Comparison of ENCODE assay signal across 13 cellular contexts in genomic region chr19:13804830-13805683, GRCh38. TPM values are rescaled to one million over a fixed set of nuclear protein-coding genes. Genes with fewer than 3 reads are reported as not detected.
DNase-seq lines count a peak whose midpoint lies in the region; ATAC-seq and TF ChIP-seq lines count a peak whose summit lies in the region.
"Had no signal": no experiment of that assay in that cellular context is flagged by ENCODE, and none has a peak within 500 bp of the region (broad histone marks: within the 10 kb centered on the region; RNA-seq: fewer than 3 reads in every experiment).

No MANE protein-coding gene starts in this region.

- H2AFZ ChIP-seq in PC-3 (ENCODE audit: low read length), result no peak overlapping the region

- H3K4me1 ChIP-seq in PC-3 (ENCODE audit: insufficient read depth, low read length) (peaks cover 5% of the 10 kb centered on the region; the same call in 1 of the 2 replicates), HAP-1 (no peaks in the 10 kb centered on the region)
- H3K4me1 ChIP-seq: SJSA1 had no signal

- H3K4me3 ChIP-seq in PC-3 (ENCODE audit: low read length) (no peak overlapping the region), fibroblast of the aortic adventitia (ENCODE audit: low read depth, low read length) (no peak overlapping the region), HAP-1 (no peak overlapping the region)
- H3K4me3 ChIP-seq: SJSA1 had no signal

- no peaks in the 10 kb centered on the region for H3K9me2 ChIP-seq in PC-3 (replicated peaks; ENCODE audit: low read length)

- no TSS peak for BruUV-seq in PC-3 (replicated peaks; lab: Mats Ljungman, UMichigan)

- DNase-seq in G401 (ENCODE audit: low spot score) (peak; percentile 8), PC-3 (no peak), fibroblast of the aortic adventitia (ENCODE audit: low read depth) (no peak), osteocyte (ENCODE audit: extremely low spot score, unreplicated experiment) (no peak), HAP-1 (ENCODE audit: low spot score in 2 of 2) (no peak)
- no peak for DNase-seq in central memory CD4-positive, alpha-beta T cell
- DNase-seq: effector CD4-positive, alpha-beta T cell; GF-D8; NCI-H1105 treated with DMSO at 0.1 percent for 48 hours had no signal

- intact Hi-C loops in PC-3 (cut with micrococcal nuclease), result no loop called here

- no peaks in the 10 kb centered on the region for H3K9me3 Mint-ChIP-seq in osteocyte (ENCODE audit: unreplicated experiment)
- H3K9me3 Mint-ChIP-seq: stimulated activated naive CD8-positive, alpha-beta T cell treated with anti-CD3 and anti-CD28 coated beads, Interleukin-15, Interleukin-2, amounts not matched to agents 100 ng/mL and 50 ng/mL, for 24 hours had no signal

- H3K36me3 ChIP-seq in PC-3 (ENCODE audit: low read depth, low read length) (peaks cover 37% of the 10 kb centered on the region), HAP-1 (replicated peaks) (no peaks in the 10 kb centered on the region)

- CTCF ChIA-PET in PC-3 (lab: Charles Lee), result no interaction called here

- H4K20me1 ChIP-seq in PC-3 (ENCODE audit: low read length), result no peaks in the 10 kb centered on the region

- no peak overlapping the region for H3K27ac Mint-ChIP-seq in osteocyte (ENCODE audit: unreplicated experiment)
- H3K27ac Mint-ChIP-seq: stimulated activated naive CD8-positive, alpha-beta T cell treated with anti-CD3 and anti-CD28 coated beads, Interleukin-15, Interleukin-2, amounts not matched to agents 100 ng/mL and 50 ng/mL, for 24 hours had no signal

- no peak overlapping the region for H3K4me2 ChIP-seq in PC-3 (ENCODE audit: low read length)

- H3K36me3 Mint-ChIP-seq in osteocyte (ENCODE audit: unreplicated experiment), result peaks cover 16% of the 10 kb centered on the region

- H3K27me3 ChIP-seq in PC-3 (ENCODE audit: low read length), result no peaks in the 10 kb centered on the region
- H3K27me3 ChIP-seq in HAP-1 (ENCODE audit: low read depth), result no peaks in the 10 kb centered on the region
- H3K27me3 ChIP-seq: SJSA1 had no signal

- no peak overlapping the region for H3K4me3 Mint-ChIP-seq in osteocyte (ENCODE audit: unreplicated experiment)
- H3K4me3 Mint-ChIP-seq: stimulated activated naive CD8-positive, alpha-beta T cell treated with anti-CD3 and anti-CD28 coated beads, Interleukin-15, Interleukin-2, amounts not matched to agents 100 ng/mL and 50 ng/mL, for 24 hours had no signal

- no peaks in the 10 kb centered on the region for H3F3A ChIP-seq in PC-3 (ENCODE audit: low read length, unreplicated experiment)

- H3K9ac ChIP-seq in PC-3 (ENCODE audit: low read length), result no peak overlapping the region

- H3K9me3 ChIP-seq in PC-3 (ENCODE audit: low read length), result no peaks in the 10 kb centered on the region
- no peaks in the 10 kb centered on the region for H3K9me3 ChIP-seq in HAP-1
- H3K9me3 ChIP-seq: SJSA1 had no signal

- H3K79me2 ChIP-seq in PC-3 (ENCODE audit: low read length), result no peaks in the 10 kb centered on the region

- POLR2A ChIA-PET in PC-3 (lab: Charles Lee; ENCODE audit: unreplicated experiment), result interaction anchor here (0.5 to 0.7 kb wide), 2 partner anchors 35 to 1532 kb away, joined by 3 to 12 read pairs; no protein-coding TSS in a partner anchor

- no peaks in the 10 kb centered on the region for H3K4me1 Mint-ChIP-seq in osteocyte (ENCODE audit: unreplicated experiment)

- no peaks in the 10 kb centered on the region for H3K27me3 Mint-ChIP-seq in osteocyte (ENCODE audit: unreplicated experiment)
- H3K27me3 Mint-ChIP-seq: stimulated activated naive CD8-positive, alpha-beta T cell treated with anti-CD3 and anti-CD28 coated beads, Interleukin-15, Interleukin-2, amounts not matched to agents 100 ng/mL and 50 ng/mL, for 24 hours had no signal

- no peak for ATAC-seq in PC-3
- no peak for ATAC-seq in GM21367 (IDR thresholded peaks at IDR 0.05; ENCODE audit: unreplicated experiment)
- no peak for ATAC-seq in HG02642 (IDR thresholded peaks at IDR 0.05; ENCODE audit: poor library complexity, unreplicated experiment)

- TF ChIP-seq CTCF in PC-3 (conservative IDR thresholded peaks at IDR 0.05; ENCODE audit: low read depth, low read length), result peak; percentile 52
- TF ChIP-seq CTCF in fibroblast of the aortic adventitia (IDR thresholded peaks at IDR 0.05; ENCODE audit: insufficient read depth, low read length), result peak; percentile 27
- TF ChIP-seq CTCF in osteocyte (IDR thresholded peaks at IDR 0.05), result peak; percentile 42

- in situ Hi-C loops in G401 (cut with HindIII; ENCODE audit: low sequenced_read_pairs) (no loop called here), HAP-1 (cut with MboI; ENCODE audit: low sequenced_read_pairs) (no loop called here)

- H3K27ac ChIP-seq in PC-3 (ENCODE audit: low read length), result no peak overlapping the region
- H3K27ac ChIP-seq: SJSA1 had no signal

RNA-seq across cellular contexts. Expression of gene ZSWIM4, which starts 9.8 kb away (rescaled TPM):
- 5.2 and 8.1 TPM in 2 replicates for total RNA-seq in G401 (2014; rRNA removed; shearing (Covaris generic))
- total RNA-seq in PC-3 (2014; rRNA removed) (8.0 and 11.4 TPM in 2 replicates), fibroblast of the aortic adventitia (ENCODE audit: low replicate concordance) (0.57 and 6.7 TPM in 2 replicates), osteocyte (14.0 and 15.1 TPM in 2 replicates)

RNA-seq across cellular contexts. Expression of gene C19orf53, which starts 30.8 kb away (rescaled TPM):
- 132 and 158 TPM in 2 replicates for total RNA-seq in G401 (2014; rRNA removed; shearing (Covaris generic))
- total RNA-seq in PC-3 (2014; rRNA removed) (341 and 392 TPM in 2 replicates), fibroblast of the aortic adventitia (ENCODE audit: low replicate concordance) (43.3 and 78.0 TPM in 2 replicates), osteocyte (82.4 and 86.6 TPM in 2 replicates)

RNA-seq across cellular contexts. Expression of gene MRI1, which starts 40.7 kb away (rescaled TPM):
- 9.0 and 15.3 TPM in 2 replicates for total RNA-seq in G401 (2014; rRNA removed; shearing (Covaris generic))
- 85.2 and 140 TPM in 2 replicates for total RNA-seq in PC-3 (2014; rRNA removed)
- total RNA-seq in fibroblast of the aortic adventitia (ENCODE audit: low replicate concordance), result 24.0 and 71.3 TPM in 2 replicates
- 18.6 and 22.5 TPM in 2 replicates for total RNA-seq in osteocyte
